ENCODE assay signal across 38 cellular contexts in genomic region chr6:135999393-135999792, GRCh38.
"Had no signal": no experiment of that assay in that cellular context is flagged by ENCODE, and none has a peak within 500 bp of the region (broad histone marks: within the 10 kb centered on the region; RNA-seq: fewer than 3 reads in every experiment).

No MANE protein-coding gene starts in this region.

- H3K27ac ChIP-seq: adrenal gland, ascending aorta, body of pancreas, brain microvascular endothelial cell, breast epithelium, cardiac muscle cell had no signal

- H3K4me3 Mint-ChIP-seq: activated naive CD4-positive, alpha-beta T cell treated with anti-CD3 and anti-CD28 coated beads for 36 hours; activated naive CD4-positive, alpha-beta T cell treated with anti-CD3 and anti-CD28 coated beads, Interleukin-2, amount 10 ng/mL, durations not matched to agents 7 days and 5 days; activated naive CD4-positive, alpha-beta T cell treated with anti-CD3 and anti-CD28 coated beads, Interleukin-2, amount 50 U/mL, for 24 hours; activated naive CD8-positive, alpha-beta T cell; activated naive CD8-positive, alpha-beta T cell treated with anti-CD3 and anti-CD28 coated beads for 36 hours; activated naive CD8-positive, alpha-beta T cell treated with anti-CD3 and anti-CD28 coated beads, Interleukin-2, amount 10 ng/mL, durations not matched to agents 7 days and 5 days; activated naive CD8-positive, alpha-beta T cell treated with anti-CD3 and anti-CD28 coated beads, Interleukin-2, amount 50 U/mL, for 24 hours; activated T-cell treated with anti-CD3 and anti-CD28 coated beads, Interleukin-2, amount 50 U/mL, for 24 hours; activated T-cell treated with anti-CD3 and anti-CD28 coated beads, Interleukin-2, amount 50 U/mL, for 4 hours; activated T-cell treated with anti-CD3 and anti-CD28 coated beads, Interleukin-2, amount 50 U/mL, for 72 hours; activated T-helper 1 cell treated with anti-CD3 and anti-CD28 coated beads, Interleukin-12 subunit alpha, Interleukin-12 subunit beta, Interleukin-2, Interleukin-4 antibody, amounts not matched to agents 30 ng/mL and 10 ng/mL and 1 ng/mL, durations not matched to agents 14 hours and 24 hours and 36 hours; activated T-helper 17 cell treated with anti-CD3 and anti-CD28 coated beads, Interleukin-2, amount 50 U/mL, for 72 hours; brain; central memory CD8-positive, alpha-beta T cell had no signal

- H3K4me1 ChIP-seq: ascending aorta, breast epithelium had no signal

- H3K36me3 Mint-ChIP-seq: activated naive CD4-positive, alpha-beta T cell treated with anti-CD3 and anti-CD28 coated beads, Interleukin-2, amount 10 ng/mL, durations not matched to agents 7 days and 5 days; activated naive CD8-positive, alpha-beta T cell; activated naive CD8-positive, alpha-beta T cell treated with anti-CD3 and anti-CD28 coated beads, Interleukin-2, amount 10 ng/mL, durations not matched to agents 7 days and 5 days; brain had no signal

- H3K36me3 ChIP-seq: adrenal gland, ascending aorta, brain microvascular endothelial cell, breast epithelium, cardiac muscle cell had no signal

- DNase-seq: activated effector memory CD4-positive, alpha-beta T cell treated with anti-CD3 and anti-CD28 coated beads, Interleukin-2, amount 50 U/mL, for 16 hours; activated effector memory CD4-positive, alpha-beta T cell treated with Interleukin-2 at 50 U/mL for 16 hours; activated gamma-delta T cell; activated gamma-delta T cell treated with Interleukin-2 at 50 U/mL for 16 hours; activated naive CD4-positive, alpha-beta T cell; activated naive CD4-positive, alpha-beta T cell treated with anti-CD3 and anti-CD28 coated beads for 36 hours; activated naive CD4-positive, alpha-beta T cell treated with anti-CD3 and anti-CD28 coated beads, Interleukin-2, amount 10 ng/mL, durations not matched to agents 7 days and 5 days; activated naive CD4-positive, alpha-beta T cell treated with anti-CD3 and anti-CD28 coated beads, Interleukin-2, amount 50 U/mL, for 16 hours; activated naive CD4-positive, alpha-beta T cell treated with Interleukin-2 at 50 U/mL for 16 hours; activated naive CD8-positive, alpha-beta T cell treated with anti-CD3 and anti-CD28 coated beads for 36 hours; activated naive CD8-positive, alpha-beta T cell treated with anti-CD3 and anti-CD28 coated beads, Interleukin-2, amount 10 ng/mL, durations not matched to agents 7 days and 5 days; activated naive CD8-positive, alpha-beta T cell treated with anti-CD3 and anti-CD28 coated beads, Interleukin-2, amount 50 U/mL, for 24 hours; activated T-cell treated with anti-CD3 and anti-CD28 coated beads, Interleukin-2, amount 50 U/mL, for 24 hours; activated T-cell treated with anti-CD3 and anti-CD28 coated beads, Interleukin-2, amount 50 U/mL, for 4 hours; activated T-cell treated with anti-CD3 and anti-CD28 coated beads, Interleukin-2, amount 50 U/mL, for 48 hours; activated T-cell treated with anti-CD3 and anti-CD28 coated beads, Interleukin-2, amount 50 U/mL, for 72 hours; adrenal gland; amniotic stem cell; amygdala; anterior cingulate cortex; aorta; body of pancreas; brain microvascular endothelial cell; caudate nucleus; central memory CD4-positive, alpha-beta T cell; cerebellar nuclear complex had no signal

- H3K9me3 ChIP-seq: adrenal gland, ascending aorta, body of pancreas had no signal

- H3K4me1 Mint-ChIP-seq: activated naive CD4-positive, alpha-beta T cell treated with anti-CD3 and anti-CD28 coated beads, Interleukin-2, amount 10 ng/mL, durations not matched to agents 7 days and 5 days; activated naive CD4-positive, alpha-beta T cell treated with anti-CD3 and anti-CD28 coated beads, Interleukin-2, amount 50 U/mL, for 24 hours; activated naive CD8-positive, alpha-beta T cell treated with anti-CD3 and anti-CD28 coated beads for 36 hours; activated naive CD8-positive, alpha-beta T cell treated with anti-CD3 and anti-CD28 coated beads, Interleukin-2, amount 10 ng/mL, durations not matched to agents 7 days and 5 days; activated naive CD8-positive, alpha-beta T cell treated with anti-CD3 and anti-CD28 coated beads, Interleukin-2, amount 50 U/mL, for 24 hours; activated T-helper 17 cell treated with anti-CD3 and anti-CD28 coated beads, Interleukin-2, amount 50 U/mL, for 72 hours; brain; central memory CD8-positive, alpha-beta T cell had no signal

- H3K27me3 ChIP-seq: adrenal gland, ascending aorta, body of pancreas, brain microvascular endothelial cell, breast epithelium, cardiac muscle cell had no signal

- H3K4me3 ChIP-seq: adrenal gland, ascending aorta, body of pancreas, breast epithelium, cardiac muscle cell had no signal

- H3K27me3 Mint-ChIP-seq: activated naive CD4-positive, alpha-beta T cell treated with anti-CD3 and anti-CD28 coated beads, Interleukin-2, amount 10 ng/mL, durations not matched to agents 7 days and 5 days; activated naive CD8-positive, alpha-beta T cell; activated naive CD8-positive, alpha-beta T cell treated with anti-CD3 and anti-CD28 coated beads, Interleukin-2, amount 10 ng/mL, durations not matched to agents 7 days and 5 days; activated naive CD8-positive, alpha-beta T cell treated with anti-CD3 and anti-CD28 coated beads, Interleukin-2, amount 50 U/mL, for 24 hours; activated T-cell treated with anti-CD3 and anti-CD28 coated beads, Interleukin-2, amount 50 U/mL, for 24 hours; brain had no signal

- H3K9me3 Mint-ChIP-seq: activated naive CD4-positive, alpha-beta T cell treated with anti-CD3 and anti-CD28 coated beads, Interleukin-2, amount 50 U/mL, for 24 hours; central memory CD8-positive, alpha-beta T cell had no signal

- H3K27ac Mint-ChIP-seq: activated naive CD4-positive, alpha-beta T cell treated with anti-CD3 and anti-CD28 coated beads for 36 hours; activated naive CD4-positive, alpha-beta T cell treated with anti-CD3 and anti-CD28 coated beads, Interleukin-2, amount 10 ng/mL, durations not matched to agents 7 days and 5 days; activated naive CD4-positive, alpha-beta T cell treated with anti-CD3 and anti-CD28 coated beads, Interleukin-2, amount 50 U/mL, for 24 hours; activated naive CD4-positive, alpha-beta T cell treated with anti-CD3 and anti-CD28 coated beads, Interleukin-2, amount 50 U/mL, for 72 hours; activated naive CD8-positive, alpha-beta T cell; activated naive CD8-positive, alpha-beta T cell treated with anti-CD3 and anti-CD28 coated beads for 36 hours; activated naive CD8-positive, alpha-beta T cell treated with anti-CD3 and anti-CD28 coated beads, Interleukin-2, amount 10 ng/mL, durations not matched to agents 7 days and 5 days; activated naive CD8-positive, alpha-beta T cell treated with anti-CD3 and anti-CD28 coated beads, Interleukin-2, amount 50 U/mL, for 24 hours; activated T-cell treated with anti-CD3 and anti-CD28 coated beads, Interleukin-2, amount 50 U/mL, for 24 hours; activated T-cell treated with anti-CD3 and anti-CD28 coated beads, Interleukin-2, amount 50 U/mL, for 72 hours; activated T-helper 1 cell treated with anti-CD3 and anti-CD28 coated beads, Interleukin-12 subunit alpha, Interleukin-12 subunit beta, Interleukin-2, Interleukin-4 antibody, amounts not matched to agents 30 ng/mL and 10 ng/mL and 1 ng/mL, durations not matched to agents 14 hours and 24 hours and 36 hours; activated T-helper 17 cell treated with anti-CD3 and anti-CD28 coated beads, Interleukin-2, amount 50 U/mL, for 72 hours; activated T-helper 2 cell treated with anti-CD3 and anti-CD28 coated beads, Interferon-gamma antibody, Interleukin-2, Interleukin-4, amounts not matched to agents 10 μg/mL and 5 μg/mL and 100 μg/mL, durations not matched to agents 14 hours and 24 hours and 36 hours; brain had no signal

- ATAC-seq: activated naive CD4-positive, alpha-beta T cell treated with anti-CD3 and anti-CD28 coated beads, Interleukin-2, amount 50 U/mL, for 72 hours; activated naive CD8-positive, alpha-beta T cell treated with anti-CD3 and anti-CD28 coated beads, Interleukin-2, amount 50 U/mL, for 24 hours; activated T-cell treated with anti-CD3 and anti-CD28 coated beads, Interleukin-2, amount 50 U/mL, for 4 hours; activated T-cell treated with anti-CD3 and anti-CD28 coated beads, Interleukin-2, amount 50 U/mL, for 72 hours; activated T-helper 17 cell treated with anti-CD3 and anti-CD28 coated beads, Interleukin-2, amount 50 U/mL, for 72 hours; body of pancreas had no signal

- FAIRE-seq: bronchial epithelial cell had no signal
